In genomic region chr5:50365615-50366251, GRCh38 we compare ENCODE assay signal across 19 cellular contexts.
A peak's percentile ranks its signal among the peaks of the same experiment; 100 is the strongest.
DNase-seq lines count a peak whose midpoint lies in the region; ATAC-seq and TF ChIP-seq lines count a peak whose summit lies in the region.
"Had no signal": no experiment of that assay in that cellular context is flagged by ENCODE, and none has a peak within 500 bp of the region (broad histone marks: within the 10 kb centered on the region; RNA-seq: fewer than 3 reads in every experiment).

No MANE protein-coding gene starts in this region.

- DNase-seq in activated T-cell treated with anti-CD3 and anti-CD28 coated beads, Interleukin-2, amount 50 U/mL, for 72 hours = peak in 1 of 2 donors; percentile 3
- DNase-seq in activated T-cell treated with anti-CD3 and anti-CD28 coated beads, Interleukin-2, amount 50 U/mL, for 48 hours = no peak
- DNase-seq in left lung = no peak
- peak; percentile 21 for DNase-seq in stromal cell of bone marrow (ENCODE audit: low read depth)
- DNase-seq in activated gamma-delta T cell treated with Interleukin-2 at 50 U/mL for 16 hours = no peak
- no peak for DNase-seq in stimulated activated CD4-positive, alpha-beta T cell treated with anti-CD3 and anti-CD28 coated beads, Interleukin-2, amount 100 ng/mL, for 24 hours
- DNase-seq: activated CD8-positive, alpha-beta memory T cell treated with anti-CD3 and anti-CD28 coated beads, Interleukin-2, amount 50 U/mL, for 48 hours; activated naive CD4-positive, alpha-beta T cell treated with anti-CD3 and anti-CD28 coated beads, Interleukin-2, amount 50 U/mL, for 16 hours; Caco-2; hippocampal formation; NCI-H1436 treated with DMSO at 0.1 percent for 48 hours; NCI-H774; pancreas; trophoblast cell had no signal

- H3K27me3 Mint-ChIP-seq in activated T-cell treated with anti-CD3 and anti-CD28 coated beads, Interleukin-2, amount 50 U/mL, for 72 hours (ENCODE audit: low read depth) = no peaks in the 10 kb centered on the region
- H3K27me3 Mint-ChIP-seq in activated T-helper 17 cell treated with anti-CD3 and anti-CD28 coated beads, Interleukin-2, amount 50 U/mL, for 72 hours = no peaks in the 10 kb centered on the region

- no peak for TF ChIP-seq CTCF in left lung (IDR thresholded peaks at IDR 0.05)

- H3K36me3 ChIP-seq in left lung = no peaks in the 10 kb centered on the region
- H3K36me3 ChIP-seq: pancreas had no signal

- H3K4me1 ChIP-seq in left lung = no peaks in the 10 kb centered on the region
- H3K4me1 ChIP-seq: A549, Caco-2, pancreas had no signal

- H3K9me3 Mint-ChIP-seq in activated T-cell treated with anti-CD3 and anti-CD28 coated beads, Interleukin-2, amount 50 U/mL, for 72 hours = peaks cover 5 to 11% of the 10 kb centered on the region in 2 donors
- peaks cover 9% of the 10 kb centered on the region for H3K9me3 Mint-ChIP-seq in activated T-helper 17 cell treated with anti-CD3 and anti-CD28 coated beads, Interleukin-2, amount 50 U/mL, for 72 hours

- peaks cover 26% of the 10 kb centered on the region for H3K4me1 Mint-ChIP-seq in activated T-cell treated with anti-CD3 and anti-CD28 coated beads, Interleukin-2, amount 50 U/mL, for 72 hours (ENCODE audit: low read depth)
- peaks cover 11% of the 10 kb centered on the region for H3K4me1 Mint-ChIP-seq in activated T-helper 17 cell treated with anti-CD3 and anti-CD28 coated beads, Interleukin-2, amount 50 U/mL, for 72 hours

- intact Hi-C loops in left lung (cut with DNase I) = no loop called here

- ATAC-seq in activated T-cell treated with anti-CD3 and anti-CD28 coated beads, Interleukin-2, amount 50 U/mL, for 72 hours (replicated peaks in 1 of 2) = peak; percentile 20 to 66
- peak; percentile 79 for ATAC-seq in activated T-helper 17 cell treated with anti-CD3 and anti-CD28 coated beads, Interleukin-2, amount 50 U/mL, for 72 hours (replicated peaks)
- ATAC-seq in left lung = peak; percentile 14
- ATAC-seq in GM18520 (IDR thresholded peaks at IDR 0.05; ENCODE audit: unreplicated experiment) = no peak
- ATAC-seq: A549 had no signal

- H3K36me3 Mint-ChIP-seq in activated T-cell treated with anti-CD3 and anti-CD28 coated beads, Interleukin-2, amount 50 U/mL, for 72 hours (ENCODE audit: insufficient read depth in 2 of 2) = peaks cover 14 to 37% of the 10 kb centered on the region in 2 donors
- peaks cover 19% of the 10 kb centered on the region for H3K36me3 Mint-ChIP-seq in activated T-helper 17 cell treated with anti-CD3 and anti-CD28 coated beads, Interleukin-2, amount 50 U/mL, for 72 hours (ENCODE audit: low read depth)

- peak overlapping the region in 1 of 2 donors; percentile 10 for H3K4me3 Mint-ChIP-seq in activated T-cell treated with anti-CD3 and anti-CD28 coated beads, Interleukin-2, amount 50 U/mL, for 72 hours
- H3K4me3 Mint-ChIP-seq in activated T-helper 17 cell treated with anti-CD3 and anti-CD28 coated beads, Interleukin-2, amount 50 U/mL, for 72 hours = no peak overlapping the region

- H3K27me3 ChIP-seq in left lung = no peaks in the 10 kb centered on the region
- H3K27me3 ChIP-seq: pancreas had no signal

- H3K4me3 ChIP-seq in left lung = no peak overlapping the region
- H3K4me3 ChIP-seq: A549, pancreas, SK-N-MC, skin epidermis had no signal

- no peak overlapping the region for H3K27ac ChIP-seq in left lung
- H3K27ac ChIP-seq: A549, pancreas, SK-N-MC, skin epidermis had no signal

- peaks cover 0 to 18% of the 10 kb centered on the region in 2 donors for H3K9me3 ChIP-seq in left lung
- H3K9me3 ChIP-seq: A549, Caco-2, pancreas had no signal

- H3K27ac Mint-ChIP-seq in activated T-cell treated with anti-CD3 and anti-CD28 coated beads, Interleukin-2, amount 50 U/mL, for 72 hours = peak overlapping the region; percentile 71
- H3K27ac Mint-ChIP-seq in activated T-helper 17 cell treated with anti-CD3 and anti-CD28 coated beads, Interleukin-2, amount 50 U/mL, for 72 hours = peak overlapping the region; percentile 0
